In the genomic region with DNA sequence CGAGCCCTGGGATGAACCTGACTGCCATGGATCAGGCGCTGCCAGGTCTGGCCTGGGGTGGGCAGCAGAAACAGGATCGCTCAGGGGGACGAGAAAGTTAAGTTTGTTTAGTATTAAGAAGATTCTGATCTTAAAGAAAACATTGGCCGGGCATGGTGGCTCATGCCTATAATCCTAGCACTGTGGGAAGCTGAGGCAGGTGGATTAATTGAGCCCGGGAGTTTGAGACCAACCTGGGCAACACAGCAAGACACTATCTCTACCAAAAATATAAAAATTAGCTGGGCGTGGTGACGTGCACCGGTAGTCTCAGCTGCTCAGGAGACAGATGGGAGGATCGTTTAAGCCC, we compare ENCODE assay signal across 1 cellular context.
TF ChIP-seq lines count a peak whose summit lies in the region.

No MANE protein-coding gene starts in this region.

TF ChIP-seq in HepG2, 621 proteins besides CTCF, POLR2A, EP300 and RAD21:
- TF ChIP-seq ZIK1 (CRISPR knock-in tag; IDR thresholded peaks at IDR 0.05; ENCODE audit: borderline replicate concordance, low read depth), result no peak
- TF ChIP-seq MEF2D (CRISPR knock-in tag; IDR thresholded peaks at IDR 0.05), result no peak
- TF ChIP-seq, protein P1, sequence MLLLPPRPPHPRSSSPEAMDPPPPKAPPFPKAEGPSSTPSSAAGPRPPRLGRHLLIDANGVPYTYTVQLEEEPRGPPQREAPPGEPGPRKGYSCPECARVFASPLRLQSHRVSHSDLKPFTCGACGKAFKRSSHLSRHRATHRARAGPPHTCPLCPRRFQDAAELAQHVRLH (CRISPR knock-in tag; IDR thresholded peaks at IDR 0.05; ENCODE audit: borderline replicate concordance, low read depth), result no peak
- TF ChIP-seq KMT2B (CRISPR knock-in tag; IDR thresholded peaks at IDR 0.05), result no peak
- TF ChIP-seq ZKSCAN1 (IDR thresholded peaks at IDR 0.05; ENCODE audit: low read length), result no peak
- no peak for TF ChIP-seq ZNF207 (IDR thresholded peaks at IDR 0.05; ENCODE audit: borderline replicate concordance)
- TF ChIP-seq EZH2 (conservative IDR thresholded peaks at IDR 0.05; ENCODE audit: low read depth, low read length), result no peak
- TF ChIP-seq SKI (IDR thresholded peaks at IDR 0.05; ENCODE audit: partially characterized antibody), result no peak
TF ChIP-seq in HepG2: peak in this region for 0.
